1 cellular context compared by ENCODE assay signal in the genomic region with DNA sequence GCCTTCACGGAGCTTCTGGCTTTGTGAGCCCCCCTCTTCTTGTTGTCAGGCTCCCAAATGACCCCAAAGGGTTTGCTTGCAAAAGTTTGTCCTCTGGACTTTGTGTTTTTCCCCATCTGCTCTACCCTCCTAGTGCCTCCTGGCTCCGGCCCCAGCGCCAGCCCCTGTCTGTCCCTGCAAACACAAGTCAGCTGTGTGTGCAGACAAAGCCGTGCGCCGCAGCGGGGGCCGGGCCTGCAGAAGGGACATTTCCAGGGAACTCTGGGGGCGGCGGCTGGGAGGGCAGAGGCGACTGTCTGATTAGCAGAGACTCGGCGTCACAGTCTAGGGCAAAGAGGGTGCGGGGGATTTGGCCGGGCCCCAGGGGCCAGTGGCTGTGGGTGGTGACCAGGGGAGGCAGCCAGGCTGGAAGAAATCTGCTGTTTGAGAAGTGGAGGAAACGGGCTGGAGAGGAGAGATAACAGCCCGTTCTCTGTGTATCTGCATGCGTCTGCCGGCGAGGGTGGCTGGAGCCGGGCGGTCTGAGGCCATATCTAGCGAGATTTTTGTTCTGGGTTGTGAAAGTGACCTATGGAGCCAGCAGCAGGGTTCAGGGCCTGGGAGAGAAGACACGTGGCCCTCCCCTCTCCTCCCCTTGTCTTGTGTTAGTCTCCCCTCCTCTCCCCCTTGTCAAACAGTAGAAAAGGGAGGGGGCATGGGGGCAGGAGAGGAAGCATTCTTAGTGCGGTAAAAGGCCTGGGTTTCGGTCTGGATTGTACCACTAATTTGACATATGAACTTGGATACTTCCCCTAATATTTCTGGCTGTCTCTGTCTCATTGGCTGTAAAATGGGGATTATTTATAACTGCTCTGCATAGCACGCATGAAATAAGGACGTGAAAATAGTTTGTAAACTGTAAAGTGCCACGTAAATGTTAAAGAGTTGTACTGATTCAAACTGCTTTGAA.
TF ChIP-seq lines count a peak whose summit lies in the region.

No MANE protein-coding gene starts in this region.

TF ChIP-seq in K562, 482 proteins besides CTCF, POLR2A, EP300 and RAD21 (continued from another document and continues in another):
- TF ChIP-seq, protein P1, sequence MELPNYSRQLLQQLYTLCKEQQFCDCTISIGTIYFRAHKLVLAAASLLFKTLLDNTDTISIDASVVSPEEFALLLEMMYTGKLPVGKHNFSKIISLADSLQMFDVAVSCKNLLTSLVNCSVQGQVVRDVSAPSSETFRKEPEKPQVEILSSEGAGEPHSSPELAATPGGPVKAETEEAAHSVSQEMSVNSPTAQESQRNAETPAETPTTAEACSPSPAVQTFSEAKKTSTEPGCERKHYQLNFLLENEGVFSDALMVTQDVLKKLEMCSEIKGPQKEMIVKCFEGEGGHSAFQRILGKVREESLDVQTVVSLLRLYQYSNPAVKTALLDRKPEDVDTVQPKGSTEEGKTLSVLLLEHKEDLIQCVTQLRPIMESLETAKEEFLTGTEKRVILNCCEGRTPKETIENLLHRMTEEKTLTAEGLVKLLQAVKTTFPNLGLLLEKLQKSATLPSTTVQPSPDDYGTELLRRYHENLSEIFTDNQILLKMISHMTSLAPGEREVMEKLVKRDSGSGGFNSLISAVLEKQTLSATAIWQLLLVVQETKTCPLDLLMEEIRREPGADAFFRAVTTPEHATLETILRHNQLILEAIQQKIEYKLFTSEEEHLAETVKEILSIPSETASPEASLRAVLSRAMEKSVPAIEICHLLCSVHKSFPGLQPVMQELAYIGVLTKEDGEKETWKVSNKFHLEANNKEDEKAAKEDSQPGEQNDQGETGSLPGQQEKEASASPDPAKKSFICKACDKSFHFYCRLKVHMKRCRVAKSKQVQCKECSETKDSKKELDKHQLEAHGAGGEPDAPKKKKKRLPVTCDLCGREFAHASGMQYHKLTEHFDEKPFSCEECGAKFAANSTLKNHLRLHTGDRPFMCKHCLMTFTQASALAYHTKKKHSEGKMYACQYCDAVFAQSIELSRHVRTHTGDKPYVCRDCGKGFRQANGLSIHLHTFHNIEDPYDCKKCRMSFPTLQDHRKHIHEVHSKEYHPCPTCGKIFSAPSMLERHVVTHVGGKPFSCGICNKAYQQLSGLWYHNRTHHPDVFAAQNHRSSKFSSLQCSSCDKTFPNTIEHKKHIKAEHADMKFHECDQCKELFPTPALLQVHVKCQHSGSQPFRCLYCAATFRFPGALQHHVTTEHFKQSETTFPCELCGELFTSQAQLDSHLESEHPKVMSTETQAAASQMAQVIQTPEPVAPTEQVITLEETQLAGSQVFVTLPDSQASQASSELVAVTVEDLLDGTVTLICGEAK (IDR thresholded peaks at IDR 0.05) = peak; percentile 38
- TF ChIP-seq, protein P1 (CRISPR knock-in tag; IDR thresholded peaks at IDR 0.05) = no peak
- TF ChIP-seq, protein P2, sequence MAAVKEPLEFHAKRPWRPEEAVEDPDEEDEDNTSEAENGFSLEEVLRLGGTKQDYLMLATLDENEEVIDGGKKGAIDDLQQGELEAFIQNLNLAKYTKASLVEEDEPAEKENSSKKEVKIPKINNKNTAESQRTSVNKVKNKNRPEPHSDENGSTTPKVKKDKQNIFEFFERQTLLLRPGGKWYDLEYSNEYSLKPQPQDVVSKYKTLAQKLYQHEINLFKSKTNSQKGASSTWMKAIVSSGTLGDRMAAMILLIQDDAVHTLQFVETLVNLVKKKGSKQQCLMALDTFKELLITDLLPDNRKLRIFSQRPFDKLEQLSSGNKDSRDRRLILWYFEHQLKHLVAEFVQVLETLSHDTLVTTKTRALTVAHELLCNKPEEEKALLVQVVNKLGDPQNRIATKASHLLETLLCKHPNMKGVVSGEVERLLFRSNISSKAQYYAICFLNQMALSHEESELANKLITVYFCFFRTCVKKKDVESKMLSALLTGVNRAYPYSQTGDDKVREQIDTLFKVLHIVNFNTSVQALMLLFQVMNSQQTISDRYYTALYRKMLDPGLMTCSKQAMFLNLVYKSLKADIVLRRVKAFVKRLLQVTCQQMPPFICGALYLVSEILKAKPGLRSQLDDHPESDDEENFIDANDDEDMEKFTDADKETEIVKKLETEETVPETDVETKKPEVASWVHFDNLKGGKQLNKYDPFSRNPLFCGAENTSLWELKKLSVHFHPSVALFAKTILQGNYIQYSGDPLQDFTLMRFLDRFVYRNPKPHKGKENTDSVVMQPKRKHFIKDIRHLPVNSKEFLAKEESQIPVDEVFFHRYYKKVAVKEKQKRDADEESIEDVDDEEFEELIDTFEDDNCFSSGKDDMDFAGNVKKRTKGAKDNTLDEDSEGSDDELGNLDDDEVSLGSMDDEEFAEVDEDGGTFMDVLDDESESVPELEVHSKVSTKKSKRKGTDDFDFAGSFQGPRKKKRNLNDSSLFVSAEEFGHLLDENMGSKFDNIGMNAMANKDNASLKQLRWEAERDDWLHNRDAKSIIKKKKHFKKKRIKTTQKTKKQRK (IDR thresholded peaks at IDR 0.05; ENCODE audit: borderline replicate concordance, low read depth, low read length) = no peak
- TF ChIP-seq, protein P3, sequence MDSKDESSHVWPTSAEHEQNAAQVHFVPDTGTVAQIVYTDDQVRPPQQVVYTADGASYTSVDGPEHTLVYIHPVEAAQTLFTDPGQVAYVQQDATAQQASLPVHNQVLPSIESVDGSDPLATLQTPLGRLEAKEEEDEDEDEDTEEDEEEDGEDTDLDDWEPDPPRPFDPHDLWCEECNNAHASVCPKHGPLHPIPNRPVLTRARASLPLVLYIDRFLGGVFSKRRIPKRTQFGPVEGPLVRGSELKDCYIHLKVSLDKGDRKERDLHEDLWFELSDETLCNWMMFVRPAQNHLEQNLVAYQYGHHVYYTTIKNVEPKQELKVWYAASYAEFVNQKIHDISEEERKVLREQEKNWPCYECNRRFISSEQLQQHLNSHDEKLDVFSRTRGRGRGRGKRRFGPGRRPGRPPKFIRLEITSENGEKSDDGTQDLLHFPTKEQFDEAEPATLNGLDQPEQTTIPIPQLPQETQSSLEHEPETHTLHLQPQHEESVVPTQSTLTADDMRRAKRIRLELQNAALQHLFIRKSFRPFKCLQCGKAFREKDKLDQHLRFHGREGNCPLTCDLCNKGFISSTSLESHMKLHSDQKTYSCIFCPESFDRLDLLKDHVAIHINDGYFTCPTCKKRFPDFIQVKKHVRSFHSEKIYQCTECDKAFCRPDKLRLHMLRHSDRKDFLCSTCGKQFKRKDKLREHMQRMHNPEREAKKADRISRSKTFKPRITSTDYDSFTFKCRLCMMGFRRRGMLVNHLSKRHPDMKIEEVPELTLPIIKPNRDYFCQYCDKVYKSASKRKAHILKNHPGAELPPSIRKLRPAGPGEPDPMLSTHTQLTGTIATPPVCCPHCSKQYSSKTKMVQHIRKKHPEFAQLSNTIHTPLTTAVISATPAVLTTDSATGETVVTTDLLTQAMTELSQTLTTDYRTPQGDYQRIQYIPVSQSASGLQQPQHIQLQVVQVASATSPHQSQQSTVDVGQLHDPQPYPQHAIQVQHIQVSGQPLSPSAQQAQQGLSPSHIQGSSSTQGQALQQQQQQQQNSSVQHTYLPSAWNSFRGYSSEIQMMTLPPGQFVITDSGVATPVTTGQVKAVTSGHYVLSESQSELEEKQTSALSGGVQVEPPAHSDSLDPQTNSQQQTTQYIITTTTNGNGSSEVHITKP (IDR thresholded peaks at IDR 0.05; ENCODE audit: partially characterized antibody) = peak; percentile 89
- TF ChIP-seq, protein P4, sequence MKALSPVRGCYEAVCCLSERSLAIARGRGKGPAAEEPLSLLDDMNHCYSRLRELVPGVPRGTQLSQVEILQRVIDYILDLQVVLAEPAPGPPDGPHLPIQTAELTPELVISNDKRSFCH (CRISPR knock-in tag; IDR thresholded peaks at IDR 0.05) = no peak
- TF ChIP-seq, protein P4 (tag; IDR thresholded peaks at IDR 0.05) = peak; percentile 47; the same call in 1 of the 2 replicates
- TF ChIP-seq CCNT2 (IDR thresholded peaks at IDR 0.05; ENCODE audit: borderline replicate concordance, extremely low read depth, insufficient read length, low read depth, low read length) (peak; percentile 99), LARP7 (IDR thresholded peaks at IDR 0.05) (no peak), NBN (IDR thresholded peaks at IDR 0.05; ENCODE audit: low read depth) (peak; percentile 85), CAMTA2 (CRISPR knock-in tag; conservative IDR thresholded peaks at IDR 0.05) (no peak), HNRNPLL (IDR thresholded peaks at IDR 0.05; ENCODE audit: low read depth, low read length, poor library complexity, severe bottlenecking) (no peak), RHOXF2B (CRISPR knock-in tag; conservative IDR thresholded peaks at IDR 0.05) (no peak), NFIC (IDR thresholded peaks at IDR 0.05) (peak; percentile 97), NFE2 (IDR thresholded peaks at IDR 0.05; ENCODE audit: low read depth) (no peak; the same call in 1 of the 2 replicates), ZNF668 (CRISPR knock-in tag; IDR thresholded peaks at IDR 0.05) (no peak)
- TF ChIP-seq, protein P5, sequence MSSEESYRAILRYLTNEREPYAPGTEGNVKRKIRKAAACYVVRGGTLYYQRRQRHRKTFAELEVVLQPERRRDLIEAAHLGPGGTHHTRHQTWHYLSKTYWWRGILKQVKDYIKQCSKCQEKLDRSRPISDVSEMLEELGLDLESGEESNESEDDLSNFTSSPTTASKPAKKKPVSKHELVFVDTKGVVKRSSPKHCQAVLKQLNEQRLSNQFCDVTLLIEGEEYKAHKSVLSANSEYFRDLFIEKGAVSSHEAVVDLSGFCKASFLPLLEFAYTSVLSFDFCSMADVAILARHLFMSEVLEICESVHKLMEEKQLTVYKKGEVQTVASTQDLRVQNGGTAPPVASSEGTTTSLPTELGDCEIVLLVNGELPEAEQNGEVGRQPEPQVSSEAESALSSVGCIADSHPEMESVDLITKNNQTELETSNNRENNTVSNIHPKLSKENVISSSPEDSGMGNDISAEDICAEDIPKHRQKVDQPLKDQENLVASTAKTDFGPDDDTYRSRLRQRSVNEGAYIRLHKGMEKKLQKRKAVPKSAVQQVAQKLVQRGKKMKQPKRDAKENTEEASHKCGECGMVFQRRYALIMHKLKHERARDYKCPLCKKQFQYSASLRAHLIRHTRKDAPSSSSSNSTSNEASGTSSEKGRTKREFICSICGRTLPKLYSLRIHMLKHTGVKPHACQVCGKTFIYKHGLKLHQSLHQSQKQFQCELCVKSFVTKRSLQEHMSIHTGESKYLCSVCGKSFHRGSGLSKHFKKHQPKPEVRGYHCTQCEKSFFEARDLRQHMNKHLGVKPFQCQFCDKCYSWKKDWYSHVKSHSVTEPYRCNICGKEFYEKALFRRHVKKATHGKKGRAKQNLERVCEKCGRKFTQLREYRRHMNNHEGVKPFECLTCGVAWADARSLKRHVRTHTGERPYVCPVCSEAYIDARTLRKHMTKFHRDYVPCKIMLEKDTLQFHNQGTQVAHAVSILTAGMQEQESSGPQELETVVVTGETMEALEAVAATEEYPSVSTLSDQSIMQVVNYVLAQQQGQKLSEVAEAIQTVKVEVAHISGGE (CRISPR knock-in tag; IDR thresholded peaks at IDR 0.05) = no peak
- TF ChIP-seq, protein P6, sequence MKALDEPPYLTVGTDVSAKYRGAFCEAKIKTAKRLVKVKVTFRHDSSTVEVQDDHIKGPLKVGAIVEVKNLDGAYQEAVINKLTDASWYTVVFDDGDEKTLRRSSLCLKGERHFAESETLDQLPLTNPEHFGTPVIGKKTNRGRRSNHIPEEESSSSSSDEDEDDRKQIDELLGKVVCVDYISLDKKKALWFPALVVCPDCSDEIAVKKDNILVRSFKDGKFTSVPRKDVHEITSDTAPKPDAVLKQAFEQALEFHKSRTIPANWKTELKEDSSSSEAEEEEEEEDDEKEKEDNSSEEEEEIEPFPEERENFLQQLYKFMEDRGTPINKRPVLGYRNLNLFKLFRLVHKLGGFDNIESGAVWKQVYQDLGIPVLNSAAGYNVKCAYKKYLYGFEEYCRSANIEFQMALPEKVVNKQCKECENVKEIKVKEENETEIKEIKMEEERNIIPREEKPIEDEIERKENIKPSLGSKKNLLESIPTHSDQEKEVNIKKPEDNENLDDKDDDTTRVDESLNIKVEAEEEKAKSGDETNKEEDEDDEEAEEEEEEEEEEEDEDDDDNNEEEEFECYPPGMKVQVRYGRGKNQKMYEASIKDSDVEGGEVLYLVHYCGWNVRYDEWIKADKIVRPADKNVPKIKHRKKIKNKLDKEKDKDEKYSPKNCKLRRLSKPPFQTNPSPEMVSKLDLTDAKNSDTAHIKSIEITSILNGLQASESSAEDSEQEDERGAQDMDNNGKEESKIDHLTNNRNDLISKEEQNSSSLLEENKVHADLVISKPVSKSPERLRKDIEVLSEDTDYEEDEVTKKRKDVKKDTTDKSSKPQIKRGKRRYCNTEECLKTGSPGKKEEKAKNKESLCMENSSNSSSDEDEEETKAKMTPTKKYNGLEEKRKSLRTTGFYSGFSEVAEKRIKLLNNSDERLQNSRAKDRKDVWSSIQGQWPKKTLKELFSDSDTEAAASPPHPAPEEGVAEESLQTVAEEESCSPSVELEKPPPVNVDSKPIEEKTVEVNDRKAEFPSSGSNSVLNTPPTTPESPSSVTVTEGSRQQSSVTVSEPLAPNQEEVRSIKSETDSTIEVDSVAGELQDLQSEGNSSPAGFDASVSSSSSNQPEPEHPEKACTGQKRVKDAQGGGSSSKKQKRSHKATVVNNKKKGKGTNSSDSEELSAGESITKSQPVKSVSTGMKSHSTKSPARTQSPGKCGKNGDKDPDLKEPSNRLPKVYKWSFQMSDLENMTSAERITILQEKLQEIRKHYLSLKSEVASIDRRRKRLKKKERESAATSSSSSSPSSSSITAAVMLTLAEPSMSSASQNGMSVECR (CRISPR knock-in tag; IDR thresholded peaks at IDR 0.05) = 0 out of 2 replicates have a peak, but pooled peaks have one; percentile 28
- TF ChIP-seq, protein P7, sequence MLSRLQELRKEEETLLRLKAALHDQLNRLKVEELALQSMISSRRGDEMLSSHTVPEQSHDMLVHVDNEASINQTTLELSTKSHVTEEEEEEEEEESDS (CRISPR knock-in tag; IDR thresholded peaks at IDR 0.05) = no peak
